In the genomic region with DNA sequence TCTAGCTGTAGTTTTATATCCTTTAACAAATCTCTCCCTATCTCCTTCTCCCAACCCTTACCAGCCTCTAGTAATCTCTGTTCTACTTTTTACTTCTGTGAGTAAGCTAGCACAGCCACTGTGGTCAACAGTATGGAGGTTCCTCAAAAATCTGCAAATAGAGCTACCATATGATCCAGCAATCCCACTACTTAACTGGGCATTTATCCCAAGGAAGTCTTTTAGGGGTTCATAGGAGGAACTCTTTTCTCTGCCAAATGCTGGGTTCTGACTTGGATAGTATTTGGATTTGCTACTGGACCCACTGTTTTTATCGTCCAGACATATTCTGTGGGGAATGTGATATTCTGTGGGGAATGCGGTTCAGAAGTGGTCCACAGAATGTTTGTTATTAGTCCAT, we compare ENCODE assay signal across 28 cellular contexts.
"Had no signal": no experiment of that assay in that cellular context is flagged by ENCODE, and none has a peak within 500 bp of the region (broad histone marks: within the 10 kb centered on the region; RNA-seq: fewer than 3 reads in every experiment).

No MANE protein-coding gene starts in this region.

- H3K4me3 ChIP-seq: heart left ventricle, right lobe of liver, skin epidermis, thoracic aorta, uterus had no signal

- DNase-seq: activated CD4-positive, alpha-beta T cell treated with anti-CD3 and anti-CD28 coated beads for 36 hours; activated CD4-positive, alpha-beta T cell treated with anti-CD3 and anti-CD28 coated beads, Interleukin-2, amount 50 U/mL, for 4 hours; activated CD4-positive, CD25-positive, alpha-beta regulatory T cell; activated gamma-delta T cell; activated naive CD8-positive, alpha-beta T cell treated with anti-CD3 and anti-CD28 coated beads, Interleukin-2, amount 50 U/mL, for 24 hours; activated T-cell treated with anti-CD3 and anti-CD28 coated beads for 4 hours; anterior cingulate cortex; heart left ventricle; hypothalamus; immature natural killer cell; kidney; left colon; mammary epithelial cell; naive thymus-derived CD4-positive, alpha-beta T cell; nucleus accumbens; posterior cingulate gyrus; right lobe of liver; stimulated activated CD4-positive, alpha-beta T cell treated with anti-CD3 and anti-CD28 coated beads, Interleukin-12 subunit alpha, Interleukin-12 subunit beta, amount 100 ng/mL, for 4 hours; stimulated activated CD4-positive, alpha-beta T cell treated with anti-CD3 and anti-CD28 coated beads, Interleukin-4, amount 100 ng/mL, for 1 hour; T-helper 1 cell; uterus had no signal

- H3K4me1 ChIP-seq: right lobe of liver had no signal

- H3K9me3 Mint-ChIP-seq: activated naive CD4-positive, alpha-beta T cell treated with anti-CD3 and anti-CD28 coated beads, Interleukin-2, amount 50 U/mL, for 24 hours; activated naive CD8-positive, alpha-beta T cell treated with anti-CD3 and anti-CD28 coated beads, Interleukin-2, amount 50 U/mL, for 24 hours; activated T-helper 1 cell treated with anti-CD3 and anti-CD28 coated beads, Interleukin-12 subunit alpha, Interleukin-12 subunit beta, Interleukin-2, Interleukin-4 antibody, amounts not matched to agents 30 ng/mL and 10 ng/mL and 1 ng/mL, durations not matched to agents 14 hours and 24 hours and 36 hours; immature natural killer cell; mesothelial cell of epicardium; naive thymus-derived CD4-positive, alpha-beta T cell; stimulated activated naive CD8-positive, alpha-beta T cell treated with anti-CD3 and anti-CD28 coated beads, Interleukin-15, Interleukin-2, amounts not matched to agents 100 ng/mL and 50 ng/mL, for 24 hours; T-helper 2 cell treated with Interferon-gamma antibody and Interleukin-4, amounts not matched to agents 5 μg/mL and 100 μg/mL, for 36 hours had no signal

- H3K27me3 Mint-ChIP-seq: activated CD4-positive, alpha-beta T cell treated with anti-CD3 and anti-CD28 coated beads for 36 hours; activated naive CD4-positive, alpha-beta T cell treated with anti-CD3 and anti-CD28 coated beads, Interleukin-2, amount 50 U/mL, for 24 hours; activated naive CD8-positive, alpha-beta T cell treated with anti-CD3 and anti-CD28 coated beads, Interleukin-2, amount 50 U/mL, for 24 hours; naive thymus-derived CD4-positive, alpha-beta T cell; stimulated activated naive CD8-positive, alpha-beta T cell treated with anti-CD3 and anti-CD28 coated beads, Interleukin-15, Interleukin-2, amounts not matched to agents 100 ng/mL and 50 ng/mL, for 24 hours had no signal

- H3K27ac ChIP-seq: heart left ventricle, right lobe of liver, skin epidermis, uterus had no signal

- H3K4me1 Mint-ChIP-seq: activated CD4-positive, alpha-beta T cell treated with anti-CD3 and anti-CD28 coated beads for 36 hours; activated naive CD4-positive, alpha-beta T cell treated with anti-CD3 and anti-CD28 coated beads, Interleukin-2, amount 50 U/mL, for 24 hours; immature natural killer cell; mesothelial cell of epicardium had no signal

- H3K9me3 ChIP-seq: heart left ventricle, right lobe of liver, thoracic aorta, uterus had no signal

- H3K27me3 ChIP-seq: heart left ventricle, right lobe of liver, uterus had no signal

- H3K36me3 ChIP-seq: uterus had no signal

- H3K4me3 Mint-ChIP-seq: activated CD4-positive, alpha-beta T cell treated with anti-CD3 and anti-CD28 coated beads for 36 hours; activated naive CD4-positive, alpha-beta T cell treated with anti-CD3 and anti-CD28 coated beads, Interleukin-2, amount 50 U/mL, for 24 hours; activated naive CD8-positive, alpha-beta T cell treated with anti-CD3 and anti-CD28 coated beads, Interleukin-2, amount 50 U/mL, for 24 hours; activated T-helper 1 cell treated with anti-CD3 and anti-CD28 coated beads, Interleukin-12 subunit alpha, Interleukin-12 subunit beta, Interleukin-2, Interleukin-4 antibody, amounts not matched to agents 30 ng/mL and 10 ng/mL and 1 ng/mL, durations not matched to agents 14 hours and 24 hours and 36 hours; immature natural killer cell; mesothelial cell of epicardium; naive thymus-derived CD4-positive, alpha-beta T cell; stimulated activated naive CD8-positive, alpha-beta T cell treated with anti-CD3 and anti-CD28 coated beads, Interleukin-15, Interleukin-2, amounts not matched to agents 100 ng/mL and 50 ng/mL, for 24 hours; T-helper 2 cell treated with Interferon-gamma antibody and Interleukin-4, amounts not matched to agents 5 μg/mL and 100 μg/mL, for 36 hours had no signal

- H3K27ac Mint-ChIP-seq: activated CD4-positive, alpha-beta T cell treated with anti-CD3 and anti-CD28 coated beads for 36 hours; activated naive CD4-positive, alpha-beta T cell treated with anti-CD3 and anti-CD28 coated beads, Interleukin-2, amount 50 U/mL, for 24 hours; activated naive CD8-positive, alpha-beta T cell treated with anti-CD3 and anti-CD28 coated beads, Interleukin-2, amount 50 U/mL, for 24 hours; activated T-helper 1 cell treated with anti-CD3 and anti-CD28 coated beads, Interleukin-12 subunit alpha, Interleukin-12 subunit beta, Interleukin-2, Interleukin-4 antibody, amounts not matched to agents 30 ng/mL and 10 ng/mL and 1 ng/mL, durations not matched to agents 14 hours and 24 hours and 36 hours; mesothelial cell of epicardium; stimulated activated naive CD8-positive, alpha-beta T cell treated with anti-CD3 and anti-CD28 coated beads, Interleukin-15, Interleukin-2, amounts not matched to agents 100 ng/mL and 50 ng/mL, for 24 hours; T-helper 2 cell treated with Interferon-gamma antibody and Interleukin-4, amounts not matched to agents 5 μg/mL and 100 μg/mL, for 36 hours had no signal

- ATAC-seq: activated CD4-positive, alpha-beta T cell treated with anti-CD3 and anti-CD28 coated beads for 36 hours; activated naive CD8-positive, alpha-beta T cell treated with anti-CD3 and anti-CD28 coated beads, Interleukin-2, amount 50 U/mL, for 24 hours; left colon; naive thymus-derived CD4-positive, alpha-beta T cell; right lobe of liver had no signal
